23 cellular contexts compared by ENCODE assay signal in genomic region chr10:83657487-83657886, GRCh38.
"Had no signal": no experiment of that assay in that cellular context is flagged by ENCODE, and none has a peak within 500 bp of the region (broad histone marks: within the 10 kb centered on the region; RNA-seq: fewer than 3 reads in every experiment).

No MANE protein-coding gene starts in this region.

- H3K27ac Mint-ChIP-seq: IgD-negative memory B cell had no signal

- H3K4me3 ChIP-seq: K562 had no signal

- H3K4me1 Mint-ChIP-seq: IgD-negative memory B cell had no signal

- H3K27ac ChIP-seq: HL-60, KMS-11, RWPE1 had no signal

- H3K4me2 ChIP-seq: KMS-11, SK-N-SH had no signal

- H3K9me3 ChIP-seq: SK-N-SH had no signal

- H3K9ac ChIP-seq: KMS-11, SK-N-SH had no signal

- ATAC-seq: K562, Panc1, PC-3 had no signal

- H3K4me3 Mint-ChIP-seq: IgD-negative memory B cell had no signal

- DNase-seq: Kasumi-1, MM.1S, NCI-H1092 treated with DMSO at 0.1 percent for 48 hours, NCI-H1436, NCI-H187, NCI-H2029, NCI-H2081 treated with DMSO at 0.1 percent for 48 hours, NCI-H2171, NCI-H226, NCI-H446, NCI-H510A, NCI-H524 treated with DMSO at 0.1 percent for 48 hours, NCI-H69, NCI-H774, PC-3, SHP77, SK-N-SH had no signal
